In genomic region chr9:134186471-134187109, GRCh38 we compare ENCODE assay signal across 1 cellular context.
TF ChIP-seq lines count a peak whose summit lies in the region.

No MANE protein-coding gene starts in this region.

TF ChIP-seq in HepG2, 621 proteins besides CTCF, POLR2A, EP300 and RAD21 (continued from another document):
- TF ChIP-seq ZFP91 (CRISPR knock-in tag; IDR thresholded peaks at IDR 0.05; ENCODE audit: borderline replicate concordance) (no peak), CENPT (CRISPR knock-in tag; IDR thresholded peaks at IDR 0.05; ENCODE audit: low read depth) (no peak), NFE2L2 (IDR thresholded peaks at IDR 0.05; ENCODE audit: low read length) (no peak), ZNF747 (CRISPR knock-in tag; IDR thresholded peaks at IDR 0.05; ENCODE audit: borderline replicate concordance) (no peak), UBTF (CRISPR knock-in tag; IDR thresholded peaks at IDR 0.05) (peak; percentile 30; the same call in 1 of the 2 replicates), ZNF607 (CRISPR knock-in tag; IDR thresholded peaks at IDR 0.05; ENCODE audit: borderline replicate concordance) (no peak), ZNF652 (CRISPR knock-in tag; IDR thresholded peaks at IDR 0.05; ENCODE audit: borderline replicate concordance, low read depth) (no peak), ZNF740 (CRISPR knock-in tag; IDR thresholded peaks at IDR 0.05) (no peak), ETS1 (CRISPR knock-in tag; IDR thresholded peaks at IDR 0.05) (no peak), STAT5B (CRISPR knock-in tag; IDR thresholded peaks at IDR 0.05) (no peak), ZNF17 (CRISPR knock-in tag; IDR thresholded peaks at IDR 0.05) (no peak), MEIS1 (CRISPR knock-in tag; IDR thresholded peaks at IDR 0.05; ENCODE audit: borderline replicate concordance) (no peak), POGZ (CRISPR knock-in tag; IDR thresholded peaks at IDR 0.05) (no peak), SOX13 (IDR thresholded peaks at IDR 0.05) (no peak), SOX13 (CRISPR knock-in tag; conservative IDR thresholded peaks at IDR 0.05 in 1 of 2, IDR thresholded peaks at IDR 0.05 in 1 of 2) (peak in 1 of 2 experiments; percentile 6; a peak in 1 of 4 replicates), SOX5 (CRISPR knock-in tag; IDR thresholded peaks at IDR 0.05; ENCODE audit: borderline replicate concordance) (0 out of 2 replicates have a peak, but pooled peaks have one; percentile 20), ZNF281 (CRISPR knock-in tag; IDR thresholded peaks at IDR 0.05; ENCODE audit: borderline replicate concordance) (no peak), NFYB (CRISPR knock-in tag; IDR thresholded peaks at IDR 0.05) (no peak), ZNF543 (CRISPR knock-in tag; IDR thresholded peaks at IDR 0.05) (no peak), PHF5A (CRISPR knock-in tag; IDR thresholded peaks at IDR 0.05; ENCODE audit: low read depth, unreplicated experiment) (no peak), CBX2 (IDR thresholded peaks at IDR 0.05; ENCODE audit: low read depth, low read length) (no peak), CBX2 (CRISPR knock-in tag; IDR thresholded peaks at IDR 0.05; ENCODE audit: low read depth) (no peak), ZNF317 (CRISPR knock-in tag; IDR thresholded peaks at IDR 0.05) (no peak), RARA (CRISPR knock-in tag; IDR thresholded peaks at IDR 0.05) (peak; percentile 46; the same call in 1 of the 2 replicates), SRY (CRISPR knock-in tag; IDR thresholded peaks at IDR 0.05) (no peak), NCOA1 (CRISPR knock-in tag; IDR thresholded peaks at IDR 0.05) (no peak), ZNF780A (CRISPR knock-in tag; IDR thresholded peaks at IDR 0.05) (no peak), SALL1 (CRISPR knock-in tag; IDR thresholded peaks at IDR 0.05) (0 out of 2 replicates have a peak, but pooled peaks have one; percentile 10), ZNF280B (CRISPR knock-in tag; IDR thresholded peaks at IDR 0.05; ENCODE audit: borderline replicate concordance) (no peak)
